Comparison of ENCODE assay signal across 8 cellular contexts in the genomic region with DNA sequence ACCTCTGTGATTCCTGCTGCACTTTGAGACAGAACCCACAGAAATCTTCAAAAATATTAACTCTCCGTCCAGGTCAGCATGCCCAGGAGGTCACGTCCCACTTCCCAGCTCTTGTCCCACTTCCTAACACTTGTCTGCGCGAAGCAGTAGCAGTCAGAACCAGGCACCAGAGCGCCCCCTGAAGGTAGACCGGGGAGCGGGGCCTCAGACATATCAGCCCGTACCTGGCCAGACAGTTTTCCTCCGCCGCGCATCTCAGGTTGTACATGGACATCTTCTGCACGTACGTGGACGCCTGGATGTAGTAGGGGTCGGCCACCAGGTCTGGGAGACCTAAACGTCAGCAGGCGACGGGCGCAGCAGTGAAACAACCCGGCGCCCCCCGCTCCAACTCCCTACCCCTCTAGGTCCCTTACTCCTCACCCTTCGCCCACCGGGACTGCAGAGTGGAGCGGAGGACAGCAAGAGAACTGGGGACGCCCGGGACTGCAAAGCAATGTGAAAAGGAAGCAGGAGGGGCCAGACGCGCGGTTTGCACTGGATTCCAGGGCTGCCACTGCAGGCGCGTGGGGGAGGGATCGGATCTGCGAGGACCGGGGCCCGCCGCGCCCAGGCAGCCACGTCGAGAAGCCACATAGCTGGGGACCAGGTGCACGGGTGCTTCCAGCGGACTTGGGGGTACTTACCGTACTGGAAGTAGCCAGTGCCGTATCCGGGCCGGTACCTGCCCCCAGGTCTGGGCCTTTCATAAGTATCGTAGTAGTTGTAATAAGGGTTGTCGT. TPM values are rescaled to one million over a fixed set of nuclear protein-coding genes. Genes with fewer than 3 reads are reported as not detected.
DNase-seq lines count a peak whose midpoint lies in the region; ATAC-seq and TF ChIP-seq lines count a peak whose summit lies in the region.

No MANE protein-coding gene starts in this region.

- peak; percentile 45 for ATAC-seq in GM21447 (IDR thresholded peaks at IDR 0.05; ENCODE audit: unreplicated experiment)
- no peak for ATAC-seq in HG02571 (IDR thresholded peaks at IDR 0.05; ENCODE audit: unreplicated experiment)

- DNase-seq in Caki2 (ENCODE audit: low read depth) = peak; percentile 80
- peak; percentile 88 for DNase-seq in MG63
- DNase-seq in T1000 (lab: John Stamatoyannopoulos, UW) = peak; percentile 54
- DNase-seq in ecto neural progenitor cell (ENCODE audit: low spot score) = peak; percentile 88
- peak; percentile 53 to 61 for DNase-seq in stimulated activated CD4-positive, alpha-beta T cell treated with anti-CD3 and anti-CD28 coated beads, Interleukin-2, amount 100 ng/mL, for 48 hours

- H3K9me3 ChIP-seq in MG63 (no peaks in the 10 kb centered on the region), liver (ENCODE audit: control insufficient read depth in 4 of 4, low read length in 3 of 4) (no peaks in the 10 kb centered on the region)

- no peak overlapping the region for H3K27ac ChIP-seq in liver (ENCODE audit: low read depth in 1 of 2, low read length in 2 of 2)

- peak; percentile 55 to 71 for TF ChIP-seq RAD21 in liver (IDR thresholded peaks at IDR 0.05)

- H3K4me1 ChIP-seq in liver (ENCODE audit: control insufficient read depth in 4 of 4, insufficient read depth in 4 of 4, low read length in 3 of 4) = peaks cover 12 to 20% (median 17%) of the 10 kb centered on the region in 4 donors

- in situ Hi-C loops in Caki2 (cut with HindIII; ENCODE audit: low pct_unique_long_range_greater_than_20kb, low sequenced_read_pairs) = no loop called here

- TF ChIP-seq CTCF in liver (IDR thresholded peaks at IDR 0.05; ENCODE audit: low read depth, low read length, missing input control) = peak; percentile 42

- H3K4me3 ChIP-seq in MG63 = peak overlapping the region; percentile 82
- peak overlapping the region; percentile 46 to 58 (median 52) for H3K4me3 ChIP-seq in liver (ENCODE audit: low read depth in 1 of 3, low read length in 3 of 3)

- H3K9ac ChIP-seq in liver (ENCODE audit: low read depth in 1 of 2, low read length in 2 of 2) = no peak overlapping the region

- WGBS in liver = 4% methylated on average over 48 of the region's 48 CpGs

- no peaks in the 10 kb centered on the region for H3K27me3 ChIP-seq in MG63
- H3K27me3 ChIP-seq in liver (ENCODE audit: control insufficient read depth in 4 of 4, insufficient read depth in 4 of 4, low read length in 3 of 4) = no peaks in the 10 kb centered on the region

- H3K36me3 ChIP-seq in MG63 (peaks cover 47% of the 10 kb centered on the region), liver (ENCODE audit: control insufficient read depth in 4 of 4, insufficient read depth in 3 of 4, low read depth in 1 of 4, low read length in 3 of 4) (no peaks in the 10 kb centered on the region)

TF ChIP-seq in liver, 16 proteins besides CTCF, POLR2A, EP300 and RAD21:
- TF ChIP-seq JUND (IDR thresholded peaks at IDR 0.05) (no peak), HNF4G (IDR thresholded peaks at IDR 0.05) (no peak), FOXA1 (IDR thresholded peaks at IDR 0.05) (no peak), SP1 (IDR thresholded peaks at IDR 0.05) (no peak), HNF4A (conservative IDR thresholded peaks at IDR 0.05) (no peak)
- TF ChIP-seq, protein P1, sequence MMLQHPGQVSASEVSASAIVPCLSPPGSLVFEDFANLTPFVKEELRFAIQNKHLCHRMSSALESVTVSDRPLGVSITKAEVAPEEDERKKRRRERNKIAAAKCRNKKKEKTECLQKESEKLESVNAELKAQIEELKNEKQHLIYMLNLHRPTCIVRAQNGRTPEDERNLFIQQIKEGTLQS (IDR thresholded peaks at IDR 0.05) = no peak
- TF ChIP-seq, protein P2, sequence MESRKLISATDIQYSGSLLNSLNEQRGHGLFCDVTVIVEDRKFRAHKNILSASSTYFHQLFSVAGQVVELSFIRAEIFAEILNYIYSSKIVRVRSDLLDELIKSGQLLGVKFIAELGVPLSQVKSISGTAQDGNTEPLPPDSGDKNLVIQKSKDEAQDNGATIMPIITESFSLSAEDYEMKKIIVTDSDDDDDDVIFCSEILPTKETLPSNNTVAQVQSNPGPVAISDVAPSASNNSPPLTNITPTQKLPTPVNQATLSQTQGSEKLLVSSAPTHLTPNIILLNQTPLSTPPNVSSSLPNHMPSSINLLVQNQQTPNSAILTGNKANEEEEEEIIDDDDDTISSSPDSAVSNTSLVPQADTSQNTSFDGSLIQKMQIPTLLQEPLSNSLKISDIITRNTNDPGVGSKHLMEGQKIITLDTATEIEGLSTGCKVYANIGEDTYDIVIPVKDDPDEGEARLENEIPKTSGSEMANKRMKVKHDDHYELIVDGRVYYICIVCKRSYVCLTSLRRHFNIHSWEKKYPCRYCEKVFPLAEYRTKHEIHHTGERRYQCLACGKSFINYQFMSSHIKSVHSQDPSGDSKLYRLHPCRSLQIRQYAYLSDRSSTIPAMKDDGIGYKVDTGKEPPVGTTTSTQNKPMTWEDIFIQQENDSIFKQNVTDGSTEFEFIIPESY (IDR thresholded peaks at IDR 0.05) = no peak
- TF ChIP-seq, protein P3, sequence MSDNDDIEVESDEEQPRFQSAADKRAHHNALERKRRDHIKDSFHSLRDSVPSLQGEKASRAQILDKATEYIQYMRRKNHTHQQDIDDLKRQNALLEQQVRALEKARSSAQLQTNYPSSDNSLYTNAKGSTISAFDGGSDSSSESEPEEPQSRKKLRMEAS (IDR thresholded peaks at IDR 0.05) = no peak

RNA-seq across cellular contexts. Expression of a gene that starts 1.2 kb away (rescaled TPM):
- 49.6 and 60.5 TPM in 2 replicates for total RNA-seq in Caki2 (2014; rRNA removed; shearing (Covaris generic); ENCODE audit: low replicate concordance)
- 334 and 360 TPM in 2 replicates for total RNA-seq in MG63 (2014; rRNA removed; shearing (Covaris generic); ENCODE audit: low replicate concordance)
- total RNA-seq in liver = 1 to 10 TPM in 1 of 2 donors, under 1 TPM in 1; 0.84 to 1.0 TPM
- 1 to 10 TPM in 1 of 2 donors, under 1 TPM in 1; 0.42 to 2.2 TPM for polyA plus RNA-seq in liver

RNA-seq across cellular contexts. Expression of a gene that starts 52.5 kb away (rescaled TPM):
- total RNA-seq in Caki2 (2014; rRNA removed; shearing (Covaris generic); ENCODE audit: low replicate concordance) = 0.96 and 4.9 TPM in 2 replicates
- 0.10 and 0.20 TPM in 2 replicates for total RNA-seq in MG63 (2014; rRNA removed; shearing (Covaris generic); ENCODE audit: low replicate concordance)
- total RNA-seq in liver = under 1 TPM; 0.23 to 0.25 TPM
- polyA plus RNA-seq in liver = under 1 TPM in 1 of 2 donors, not detected in 1; 0.03 TPM

Comparison
In these comparisons a context has a peak if more than half of its experiments do, and no peak if none do; other contexts are left out.
1. RNA of a gene that starts 1.2 kb away (total RNA-seq): 334 to 360 TPM in MG63 and 49.6 to 60.5 TPM in Caki2; 0.84 to 1.0 TPM in liver; every median in the first group is over 10 times any median in the second.
2. Peak in every context shown above with its lines, with median percentiles within 50 percentile points of each other: DNase-seq.